23 cellular contexts compared by ENCODE assay signal in genomic region chr3:141377377-141377776, GRCh38.
"Had no signal": no experiment of that assay in that cellular context is flagged by ENCODE, and none has a peak within 500 bp of the region (broad histone marks: within the 10 kb centered on the region; RNA-seq: fewer than 3 reads in every experiment).

No MANE protein-coding gene starts in this region.

- H3K4me3 ChIP-seq: lower lobe of right lung, testis, upper lobe of right lung had no signal

- H3K27ac Mint-ChIP-seq: activated naive CD4-positive, alpha-beta T cell treated with anti-CD3 and anti-CD28 coated beads, Interleukin-2, amount 10 ng/mL, durations not matched to agents 7 days and 5 days; T-helper 2 cell treated with Interferon-gamma antibody and Interleukin-4, amounts not matched to agents 5 μg/mL and 100 μg/mL, for 36 hours had no signal

- H3K27me3 ChIP-seq: testis, upper lobe of right lung had no signal

- H3K4me3 Mint-ChIP-seq: activated naive CD4-positive, alpha-beta T cell treated with anti-CD3 and anti-CD28 coated beads, Interleukin-2, amount 10 ng/mL, durations not matched to agents 7 days and 5 days; naive thymus-derived CD4-positive, alpha-beta T cell; neural crest cell; T-helper 2 cell treated with Interferon-gamma antibody and Interleukin-4, amounts not matched to agents 5 μg/mL and 100 μg/mL, for 36 hours had no signal

- FAIRE-seq: kidney, small intestine, TTC549 had no signal

- H3K4me1 ChIP-seq: testis had no signal

- ATAC-seq: left lobe of liver; lower lobe of right lung; naive thymus-derived CD4-positive, alpha-beta T cell; sciatic nerve; upper lobe of right lung had no signal

- H3K27ac ChIP-seq: lower lobe of right lung, testis, upper lobe of right lung had no signal

- H3K9me3 Mint-ChIP-seq: naive thymus-derived CD4-positive, alpha-beta T cell; neural crest cell; T-helper 2 cell treated with Interferon-gamma antibody and Interleukin-4, amounts not matched to agents 5 μg/mL and 100 μg/mL, for 36 hours had no signal

- H3K36me3 Mint-ChIP-seq: activated naive CD4-positive, alpha-beta T cell treated with anti-CD3 and anti-CD28 coated beads, Interleukin-2, amount 10 ng/mL, durations not matched to agents 7 days and 5 days had no signal

- H3K27me3 Mint-ChIP-seq: activated naive CD4-positive, alpha-beta T cell treated with anti-CD3 and anti-CD28 coated beads, Interleukin-2, amount 10 ng/mL, durations not matched to agents 7 days and 5 days; naive thymus-derived CD4-positive, alpha-beta T cell had no signal

- DNase-seq: activated CD4-positive, alpha-beta T cell treated with anti-CD3 and anti-CD28 coated beads for 1 hour; activated CD4-positive, alpha-beta T cell treated with anti-CD3 and anti-CD28 coated beads, Interleukin-2, amount 50 U/mL, for 1 hour; activated effector memory CD4-positive, alpha-beta T cell treated with anti-CD3 and anti-CD28 coated beads, Interleukin-2, amount 50 U/mL, for 16 hours; activated naive CD4-positive, alpha-beta T cell treated with anti-CD3 and anti-CD28 coated beads, Interleukin-2, amount 10 ng/mL, durations not matched to agents 7 days and 5 days; activated T-cell treated with anti-CD3 and anti-CD28 coated beads for 4 hours; amygdala; erythroblast; foreskin fibroblast; kidney; lower lobe of right lung; mesendoderm; naive thymus-derived CD4-positive, alpha-beta T cell; occipital lobe; small intestine; stimulated activated CD4-positive, alpha-beta T cell treated with anti-CD3 and anti-CD28 coated beads, Interleukin-15, amount 100 ng/mL, for 24 hours; stimulated activated naive CD4-positive, alpha-beta T cell; testis; upper lobe of right lung had no signal

- H3K36me3 ChIP-seq: upper lobe of right lung had no signal

- H3K9me3 ChIP-seq: lower lobe of right lung, testis, upper lobe of right lung had no signal
